8 cellular contexts compared by ENCODE assay signal in genomic region chr7:20331231-20331880, GRCh38. TPM values are rescaled to one million over a fixed set of nuclear protein-coding genes. Genes with fewer than 3 reads are reported as not detected.
DNase-seq lines count a peak whose midpoint lies in the region; ATAC-seq and TF ChIP-seq lines count a peak whose summit lies in the region.

No MANE protein-coding gene starts in this region.

- H3K9me3 ChIP-seq in esophagus (ENCODE audit: control insufficient read depth in 2 of 2, insufficient read depth in 1 of 2, low read depth in 1 of 2, low read length in 1 of 2), result no peaks in the 10 kb centered on the region
- no peaks in the 10 kb centered on the region for H3K9me3 ChIP-seq in muscle layer of colon (ENCODE audit: low read length)
- no peaks in the 10 kb centered on the region for H3K9me3 ChIP-seq in transverse colon

- DNase-seq in GM06990 (ENCODE audit: extremely low read depth, insufficient read length) (peak; percentile 70), HT1080 (ENCODE audit: low read depth) (peak; percentile 24), activated B cell treated with CpG ODN at 0.5 μM for 24 hours (peak; percentile 62), transverse colon (peak; percentile 57), mesenteric fat pad (ENCODE audit: low spot score) (no peak)

- in situ Hi-C loops in transverse colon (cut with MboI; ENCODE audit: low pct_ligation_motif_present in 1 of 4, low pct_unique_long_range_greater_than_20kb in 1 of 4, low sequenced_read_pairs in 3 of 4), result loop anchor here in 1 of 4 donors (25.0 kb wide), 1 partner anchor 569 kb away; the partner anchor contains the start of gene TMEM196

- peaks cover 8% of the 10 kb centered on the region for H3K36me3 Mint-ChIP-seq in activated B cell treated with CpG ODN at 0.5 μM for 24 hours (ENCODE audit: low read depth)

- TF ChIP-seq POLR2A in transverse colon (IDR thresholded peaks at IDR 0.05), result peak; percentile 9

- H3K27ac ChIP-seq in esophagus (ENCODE audit: low read depth in 2 of 2, low read length in 1 of 2), result peak overlapping the region; percentile 98 to 99
- peak overlapping the region; percentile 93 for H3K27ac ChIP-seq in muscle layer of colon (ENCODE audit: low read depth, low read length)
- H3K27ac ChIP-seq in transverse colon, result peak overlapping the region; percentile 90 to 96 (median 93)

- TF ChIP-seq CTCF in GM06990 (IDR thresholded peaks at IDR 0.05; ENCODE audit: insufficient read depth, low read length, poor library complexity, severe bottlenecking) (no peak), activated B cell treated with CpG ODN at 0.5 μM for 24 hours (IDR thresholded peaks at IDR 0.05) (no peak), transverse colon (IDR thresholded peaks at IDR 0.05) (no peak)

- WGBS in esophagus, 2 donors, result 1% methylated on average over 57 to 60 of the region's 60 CpGs
- WGBS in transverse colon (ENCODE audit: low coverage in 1 of 2), 2 donors, result 0% methylated on average over 1 to 56 of the region's 60 CpGs

- H3K4me3 ChIP-seq in GM06990 (replicated peaks; ENCODE audit: low read depth, low read length) (peak overlapping the region; percentile 79), esophagus (ENCODE audit: low read depth in 1 of 2, low read length in 2 of 2) (peak overlapping the region; percentile 72 to 89), muscle layer of colon (ENCODE audit: low read depth in 1 of 2, low read length in 2 of 2) (peak overlapping the region; percentile 89 to 90), transverse colon (peak overlapping the region; percentile 54 to 84 (median 75))

- H3K4me3 Mint-ChIP-seq in activated B cell treated with CpG ODN at 0.5 μM for 24 hours, result peak overlapping the region; percentile 95

- POLR2A ChIA-PET in activated B cell treated with CpG ODN at 0.5 μM for 24 hours (lab: Charles Lee), result interaction anchor here (1.1 to 3.0 kb wide), 2 partner anchors 113 to 310 kb away, joined by 5 to 27 read pairs; partner anchors contain the start of gene MACC1

- H3K27me3 Mint-ChIP-seq in activated B cell treated with CpG ODN at 0.5 μM for 24 hours, result peaks cover 5% of the 10 kb centered on the region

- peaks cover 37% of the 10 kb centered on the region for H3K4me1 Mint-ChIP-seq in activated B cell treated with CpG ODN at 0.5 μM for 24 hours

- peak overlapping the region; percentile 77 for H3K9ac ChIP-seq in muscle layer of colon (ENCODE audit: low read length)

- peak overlapping the region; percentile 69 for H3K27ac Mint-ChIP-seq in activated B cell treated with CpG ODN at 0.5 μM for 24 hours

- intact Hi-C loops in activated B cell treated with CpG ODN at 0.5 μM for 24 hours (cut with micrococcal nuclease), result loop anchor here (2.0 to 5.0 kb wide), 5 partner anchors 107 to 667 kb away; partner anchors contain the start of gene POLR1F
- intact Hi-C loops in transverse colon (cut with DNase I; ENCODE audit: low total_unique reads), result no loop called here

- H3K27me3 ChIP-seq in GM06990 (replicated peaks; ENCODE audit: control insufficient read depth, insufficient read depth, low read length) (no peaks in the 10 kb centered on the region), esophagus (ENCODE audit: control insufficient read depth in 1 of 2, insufficient read depth in 2 of 2, low read length in 2 of 2) (no peaks in the 10 kb centered on the region), muscle layer of colon (ENCODE audit: control insufficient read depth in 1 of 2, insufficient read depth in 2 of 2, low read length in 2 of 2) (no peaks in the 10 kb centered on the region), transverse colon (no peaks in the 10 kb centered on the region)

- ATAC-seq in GM21447 (IDR thresholded peaks at IDR 0.05; ENCODE audit: unreplicated experiment) (peak; percentile 7), activated B cell treated with CpG ODN at 0.5 μM for 24 hours (ENCODE audit: low read depth) (peak; percentile 15)

- TF ChIP-seq EP300 in transverse colon (IDR thresholded peaks at IDR 0.05; ENCODE audit: low read depth), result no peak

- H3K4me1 ChIP-seq in esophagus (ENCODE audit: control insufficient read depth in 2 of 2, insufficient read depth in 2 of 2, low read length in 1 of 2) (no peaks in the 10 kb centered on the region), muscle layer of colon (ENCODE audit: insufficient read depth, low read length) (peaks cover 4% of the 10 kb centered on the region), transverse colon (peaks cover 0 to 18% (median 0%) of the 10 kb centered on the region in 4 donors)

- CTCF ChIA-PET in activated B cell treated with CpG ODN at 0.5 μM for 24 hours (lab: Charles Lee), result interaction anchor here (0.9 to 1.0 kb wide), 3 partner anchors 24 to 623 kb away, joined by 3 to 4 read pairs (median 3); partner anchors contain the start of gene POLR1F

- H3K36me3 ChIP-seq in GM06990 (ENCODE audit: control insufficient read depth, insufficient read depth, low read length) (no peaks in the 10 kb centered on the region), esophagus (ENCODE audit: control insufficient read depth in 2 of 2, insufficient read depth in 2 of 2, low read length in 1 of 2) (no peaks in the 10 kb centered on the region), muscle layer of colon (ENCODE audit: insufficient read depth, low read length) (no peaks in the 10 kb centered on the region), transverse colon (no peaks in the 10 kb centered on the region)

- H3K9me3 Mint-ChIP-seq in activated B cell treated with CpG ODN at 0.5 μM for 24 hours, result no peaks in the 10 kb centered on the region

RNA-seq across cellular contexts. Expression of gene ITGB8, which starts 0.7 kb away (rescaled TPM):
- total RNA-seq in HT1080 (2014; rRNA removed; shearing (Covaris generic)), result 1.1 and 1.2 TPM in 2 replicates
- polyA plus RNA-seq in HT1080 (2015; cell fraction: cytosol; rRNA removed), result 0.36 and 0.60 TPM in 2 replicates
- polyA plus RNA-seq in HT1080 (2015; cell fraction: nucleus; rRNA removed), result 0.48 and 0.74 TPM in 2 replicates
- total RNA-seq in activated B cell treated with CpG ODN at 0.5 μM for 24 hours (0.75 and 1.3 TPM in 2 replicates), transverse colon (10 to 100 TPM in 1 of 4 donors, 1 to 10 TPM in 3; 3.0 to 14.0 (median 8.6) TPM), mesenteric fat pad (6.1 TPM)
- 1 to 10 TPM; 4.2 to 5.0 TPM for polyA plus RNA-seq in esophagus
